ENCODE assay signal across 27 cellular contexts in the genomic region with DNA sequence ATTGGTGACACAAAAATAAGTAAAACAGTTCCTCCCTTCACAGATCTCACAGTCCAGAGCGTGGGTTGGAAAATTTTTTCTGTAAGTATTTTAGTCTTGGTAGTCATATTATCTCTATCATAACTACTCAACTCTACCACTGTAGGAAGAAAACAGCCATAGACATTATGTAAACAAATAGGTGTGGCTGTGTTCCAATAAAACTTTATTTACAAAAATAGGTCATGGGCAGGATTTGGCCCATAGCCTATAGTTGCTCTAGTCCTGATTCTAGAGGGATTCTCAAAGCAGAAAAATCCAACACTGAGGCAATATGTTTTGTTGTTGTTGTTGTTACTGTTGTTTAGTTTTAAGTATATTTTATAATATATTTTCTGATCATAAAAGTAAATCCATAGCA.
"Had no signal": no experiment of that assay in that cellular context is flagged by ENCODE, and none has a peak within 500 bp of the region (broad histone marks: within the 10 kb centered on the region; RNA-seq: fewer than 3 reads in every experiment).

No MANE protein-coding gene starts in this region.

- H3K27me3 ChIP-seq: stomach, suprapubic skin, testis, thyroid gland, tibial artery, tibial nerve, transverse colon, upper lobe of left lung, upper lobe of right lung, uterus, vagina had no signal

- H3K27ac ChIP-seq: stomach, testis, thoracic aorta, thyroid gland, tibial artery, tibial nerve, transverse colon, upper lobe of left lung, upper lobe of right lung, uterus, vagina had no signal

- H3K4me1 ChIP-seq: stomach, testis, thyroid gland, tibial artery, transverse colon, upper lobe of left lung, upper lobe of right lung, uterus, vagina had no signal

- ATAC-seq: stimulated activated effector memory CD8-positive, alpha-beta T cell treated with anti-CD3 and anti-CD28 coated beads, Interleukin-12 subunit alpha, Interleukin-12 subunit beta, amount 100 ng/mL, for 72 hours; stimulated activated memory B cell treated with anti-CD40 and anti-IgM and Interleukin-4, amounts not matched to agents 10 μg/mL and 1 μg/mL and 100 μg/mL, for 72 hours; stimulated activated naive B cell treated with anti-CD40 and anti-IgM and Interleukin-4, amounts not matched to agents 10 μg/mL and 1 μg/mL and 100 μg/mL, for 72 hours; stimulated activated naive CD8-positive, alpha-beta T cell treated with anti-CD3 and anti-CD28 coated beads, Interleukin-15, amount 100 ng/mL, for 72 hours; stimulated activated naive CD8-positive, alpha-beta T cell treated with anti-CD3 and anti-CD28 coated beads, Interleukin-15, Interleukin-2, amounts not matched to agents 100 U/mL and 50 U/mL, for 24 hours; upper lobe of right lung had no signal

- FAIRE-seq: urothelium cell line had no signal

- H3K36me3 ChIP-seq: stomach, suprapubic skin, thoracic aorta, thyroid gland, tibial artery, tibial nerve, transverse colon, upper lobe of left lung, upper lobe of right lung, uterus, vagina had no signal

- H3K4me3 ChIP-seq: stomach, suprapubic skin, testis, thoracic aorta, thyroid gland, tibial artery, tibial nerve, transverse colon, upper lobe of left lung, upper lobe of right lung, uterus, vagina had no signal

- H3K9me3 ChIP-seq: stomach, suprapubic skin, testis, thoracic aorta, thyroid gland, tibial artery, tibial nerve, transverse colon, upper lobe of left lung, upper lobe of right lung, uterus, vagina had no signal

- DNase-seq: stimulated activated CD4-positive, alpha-beta T cell treated with anti-CD3 and anti-CD28 coated beads, Interleukin-2, amount 100 ng/mL, for 48 hours; stimulated activated CD4-positive, alpha-beta T cell treated with anti-CD3 and anti-CD28 coated beads, Interleukin-4, amount 100 ng/mL, for 1 hour; stimulated activated CD4-positive, alpha-beta T cell treated with anti-CD3 and anti-CD28 coated beads, Interleukin-4, amount 100 ng/mL, for 24 hours; stimulated activated CD4-positive, alpha-beta T cell treated with anti-CD3 and anti-CD28 coated beads, Interleukin-4, amount 100 ng/mL, for 4 hours; stimulated activated CD8-positive, alpha-beta memory T cell treated with anti-CD3 and anti-CD28 coated beads, Interleukin-4, amount 100 ng/mL, for 48 hours; stimulated activated naive B cell treated with anti-CD40 and anti-IgM and Interleukin-4, amounts not matched to agents 10 μg/mL and 1 μg/mL and 100 μg/mL, for 72 hours; stimulated activated naive CD4-positive, alpha-beta T cell; stimulated activated naive CD4-positive, alpha-beta T cell treated with Interleukin-2 at 50 U/mL for 16 hours; stimulated activated naive CD8-positive, alpha-beta T cell treated with anti-CD3 and anti-CD28 coated beads, Interleukin-15, amount 100 ng/mL, for 72 hours; stimulated activated naive CD8-positive, alpha-beta T cell treated with anti-CD3 and anti-CD28 coated beads, Interleukin-15, Interleukin-2, amounts not matched to agents 100 U/mL and 50 U/mL, for 24 hours; stomach; substantia nigra; testis; thyroid gland; tibial artery; transverse colon; trophoblast cell; upper lobe of left lung; upper lobe of right lung; uterus had no signal
